Comparison of ENCODE assay signal across 8 cellular contexts in genomic region chr5:126868961-126869451, GRCh38.
DNase-seq lines count a peak whose midpoint lies in the region; ATAC-seq lines count a peak whose summit lies in the region.

No MANE protein-coding gene starts in this region.

- H3K27me3 ChIP-seq in iPS-18a (ENCODE audit: control insufficient read depth, insufficient read depth, low read length): no peaks in the 10 kb centered on the region

- H3K27ac ChIP-seq in iPS-18a (ENCODE audit: low read length): no peak overlapping the region

- DNase-seq in stimulated activated CD4-positive, alpha-beta T cell treated with anti-CD3 and anti-CD28 coated beads, Interleukin-15, amount 100 ng/mL, for 24 hours: peak; percentile 58
- DNase-seq in stimulated activated CD4-positive, alpha-beta T cell treated with anti-CD3 and anti-CD28 coated beads, Interleukin-1b, Interleukin-23, amount 100 ng/mL, for 48 hours: no peak
- DNase-seq in MV-4-11 (lab: John Stamatoyannopoulos, UW): no peak
- no peak for DNase-seq in NCI-H128 (lab: John Stamatoyannopoulos, UW; ENCODE audit: unreplicated experiment)

- H3K36me3 ChIP-seq in iPS-18a (ENCODE audit: control insufficient read depth, low read depth, low read length): no peaks in the 10 kb centered on the region

- peak; percentile 68 for ATAC-seq in HG03442 (IDR thresholded peaks at IDR 0.05; ENCODE audit: unreplicated experiment)

- H3K4me1 ChIP-seq in iPS-18a (ENCODE audit: control insufficient read depth, low read depth, low read length): peaks cover 17% of the 10 kb centered on the region

- peak overlapping the region; percentile 85 for H3K4me3 Mint-ChIP-seq in activated naive CD4-positive, alpha-beta T cell treated with anti-CD3 and anti-CD28 coated beads, Interleukin-2, amount 50 U/mL, for 24 hours
- H3K4me3 Mint-ChIP-seq in stimulated activated naive CD8-positive, alpha-beta T cell treated with anti-CD3 and anti-CD28 coated beads, Interleukin-15, Interleukin-2, amounts not matched to agents 100 ng/mL and 50 ng/mL, for 24 hours: peak overlapping the region; percentile 76

- no peak overlapping the region for H3K27ac Mint-ChIP-seq in activated naive CD4-positive, alpha-beta T cell treated with anti-CD3 and anti-CD28 coated beads, Interleukin-2, amount 50 U/mL, for 24 hours
- no peak overlapping the region for H3K27ac Mint-ChIP-seq in stimulated activated naive CD8-positive, alpha-beta T cell treated with anti-CD3 and anti-CD28 coated beads, Interleukin-15, Interleukin-2, amounts not matched to agents 100 ng/mL and 50 ng/mL, for 24 hours

- H3K27me3 Mint-ChIP-seq in activated naive CD4-positive, alpha-beta T cell treated with anti-CD3 and anti-CD28 coated beads, Interleukin-2, amount 50 U/mL, for 24 hours: no peaks in the 10 kb centered on the region
- H3K27me3 Mint-ChIP-seq in stimulated activated naive CD8-positive, alpha-beta T cell treated with anti-CD3 and anti-CD28 coated beads, Interleukin-15, Interleukin-2, amounts not matched to agents 100 ng/mL and 50 ng/mL, for 24 hours: no peaks in the 10 kb centered on the region

- no peaks in the 10 kb centered on the region for H3K9me3 ChIP-seq in iPS-18a (ENCODE audit: control insufficient read depth, low read depth, low read length)

- no peak overlapping the region for H3K9ac ChIP-seq in iPS-18a (ENCODE audit: low read length)

- peaks cover 19% of the 10 kb centered on the region for H3K4me1 Mint-ChIP-seq in activated naive CD4-positive, alpha-beta T cell treated with anti-CD3 and anti-CD28 coated beads, Interleukin-2, amount 50 U/mL, for 24 hours
- peaks cover 12% of the 10 kb centered on the region for H3K4me1 Mint-ChIP-seq in stimulated activated naive CD8-positive, alpha-beta T cell treated with anti-CD3 and anti-CD28 coated beads, Interleukin-15, Interleukin-2, amounts not matched to agents 100 ng/mL and 50 ng/mL, for 24 hours (ENCODE audit: low read depth)

- H3K4me3 ChIP-seq in iPS-18a (ENCODE audit: low read length): peak overlapping the region; percentile 52

- H3K9me3 Mint-ChIP-seq in activated naive CD4-positive, alpha-beta T cell treated with anti-CD3 and anti-CD28 coated beads, Interleukin-2, amount 50 U/mL, for 24 hours: no peaks in the 10 kb centered on the region
- H3K9me3 Mint-ChIP-seq in stimulated activated naive CD8-positive, alpha-beta T cell treated with anti-CD3 and anti-CD28 coated beads, Interleukin-15, Interleukin-2, amounts not matched to agents 100 ng/mL and 50 ng/mL, for 24 hours: no peaks in the 10 kb centered on the region

- H3K36me3 Mint-ChIP-seq in activated naive CD4-positive, alpha-beta T cell treated with anti-CD3 and anti-CD28 coated beads, Interleukin-2, amount 50 U/mL, for 24 hours: peaks cover 6% of the 10 kb centered on the region
- H3K36me3 Mint-ChIP-seq in stimulated activated naive CD8-positive, alpha-beta T cell treated with anti-CD3 and anti-CD28 coated beads, Interleukin-15, Interleukin-2, amounts not matched to agents 100 ng/mL and 50 ng/mL, for 24 hours (ENCODE audit: low read depth): peaks cover 5% of the 10 kb centered on the region
